ENCODE assay signal across 22 cellular contexts in the genomic region with DNA sequence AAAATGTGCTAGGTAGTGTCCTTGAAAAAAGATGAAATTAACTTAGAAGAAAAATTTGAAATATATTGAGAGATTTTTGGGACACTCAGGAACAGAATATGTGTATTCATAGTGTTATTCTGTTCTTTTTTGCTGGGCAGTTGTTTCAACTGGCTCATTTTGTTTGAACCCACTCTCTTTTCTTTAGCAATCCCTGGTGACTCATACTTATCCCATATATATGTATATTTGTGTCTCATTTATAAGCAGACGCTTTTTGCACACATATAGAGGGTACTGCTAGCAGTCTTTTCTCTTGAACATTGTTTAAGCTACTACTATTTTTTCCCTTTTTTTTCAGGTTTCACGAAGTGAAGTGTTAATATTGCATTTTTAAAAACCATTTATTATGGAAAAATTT. TPM values are rescaled to one million over a fixed set of nuclear protein-coding genes. Genes with fewer than 3 reads are reported as not detected.
DNase-seq lines count a peak whose midpoint lies in the region; ATAC-seq, FAIRE-seq and TF ChIP-seq lines count a peak whose summit lies in the region.
"Had no signal": no experiment of that assay in that cellular context is flagged by ENCODE, and none has a peak within 500 bp of the region (broad histone marks: within the 10 kb centered on the region; RNA-seq: fewer than 3 reads in every experiment).

No MANE protein-coding gene starts in this region.

- peaks cover 18% of the 10 kb centered on the region for H3K79me2 ChIP-seq in PC-3 (ENCODE audit: low read length)
- H3K79me2 ChIP-seq in endothelial cell of umbilical vein (ENCODE audit: control insufficient read depth, insufficient read depth, low read length) = peaks cover 58% of the 10 kb centered on the region
- H3K79me2 ChIP-seq: parathyroid adenoma had no signal

- H3K27ac ChIP-seq in BLaER1 (no peak overlapping the region), PC-3 (ENCODE audit: low read length) (no peak overlapping the region), endothelial cell of umbilical vein (ENCODE audit: insufficient read depth, low read depth, low read length) (no peak overlapping the region), ascending aorta (no peak overlapping the region)
- H3K27ac ChIP-seq: parathyroid adenoma, SJSA1 had no signal

- no peaks in the 10 kb centered on the region for H3K9me2 ChIP-seq in PC-3 (replicated peaks; ENCODE audit: low read length)

- ATAC-seq in PC-3 (no peak), GM21515 (IDR thresholded peaks at IDR 0.05; ENCODE audit: unreplicated experiment) (no peak)

- H3K4me1 ChIP-seq in BLaER1 (peaks cover 32% of the 10 kb centered on the region), PC-3 (ENCODE audit: insufficient read depth, low read length) (peaks cover 24% of the 10 kb centered on the region), endothelial cell of umbilical vein (ENCODE audit: control insufficient read depth, extremely low read depth, insufficient read depth, low read length) (peaks cover 24% of the 10 kb centered on the region), Caco-2 (peaks cover 4% of the 10 kb centered on the region; the same call in 1 of the 2 replicates), ascending aorta (peaks cover 0 to 6% of the 10 kb centered on the region in 2 donors)
- H3K4me1 ChIP-seq: parathyroid adenoma had no signal

- H3K4me3 Mint-ChIP-seq in Caco-2 (ENCODE audit: unreplicated experiment) = no peak overlapping the region

- no peak overlapping the region for H3K9ac ChIP-seq in BLaER1
- no peak overlapping the region for H3K9ac ChIP-seq in PC-3 (ENCODE audit: low read length)
- H3K9ac ChIP-seq in endothelial cell of umbilical vein (replicated peaks; ENCODE audit: extremely low read depth, insufficient read depth, low read length) = no peak overlapping the region
- H3K9ac ChIP-seq: parathyroid adenoma had no signal

- CTCF ChIA-PET in PC-3 (lab: Charles Lee) = no interaction called here
- CTCF ChIA-PET in endothelial cell of umbilical vein (lab: Charles Lee) = interaction anchor here (0.7 to 2.9 kb wide), 4 partner anchors 9 to 30 kb away, joined by 3 to 11 read pairs (median 4); no protein-coding TSS in a partner anchor
- CTCF ChIA-PET in Caco-2 (lab: Charles Lee) = interaction anchor here (0.5 kb wide), 1 partner anchor 90 kb away, joined by 3 read pairs; no protein-coding TSS in a partner anchor

- no peaks in the 10 kb centered on the region for H4K20me1 ChIP-seq in BLaER1
- no peaks in the 10 kb centered on the region for H4K20me1 ChIP-seq in PC-3 (ENCODE audit: low read length)
- H4K20me1 ChIP-seq in endothelial cell of umbilical vein (replicated peaks; ENCODE audit: control insufficient read depth, extremely low read depth, insufficient read depth, low read length) = no peaks in the 10 kb centered on the region

- POLR2A ChIA-PET in PC-3 (lab: Charles Lee; ENCODE audit: unreplicated experiment) = no interaction called here
- POLR2A ChIA-PET in endothelial cell of umbilical vein (lab: Charles Lee) = no interaction called here
- POLR2A ChIA-PET in Caco-2 (lab: Charles Lee) = no interaction called here

- no peaks in the 10 kb centered on the region for H3K36me3 Mint-ChIP-seq in Caco-2 (ENCODE audit: insufficient read depth, unreplicated experiment)

- H3K27me3 ChIP-seq in BLaER1 = no peaks in the 10 kb centered on the region
- no peaks in the 10 kb centered on the region for H3K27me3 ChIP-seq in PC-3 (ENCODE audit: low read length)
- no peaks in the 10 kb centered on the region for H3K27me3 ChIP-seq in endothelial cell of umbilical vein (ENCODE audit: control insufficient read depth in 2 of 2, insufficient read depth in 2 of 2, low read length in 2 of 2)
- H3K27me3 ChIP-seq in Caco-2 (replicated peaks; ENCODE audit: control insufficient read depth, insufficient read depth, low read length) = no peaks in the 10 kb centered on the region
- H3K27me3 ChIP-seq in ascending aorta = no peaks in the 10 kb centered on the region
- H3K27me3 ChIP-seq: MG63, SJSA1 had no signal

- H3K4me3 ChIP-seq in BLaER1 = no peak overlapping the region
- H3K4me3 ChIP-seq in PC-3 (ENCODE audit: low read length) = peak overlapping the region; percentile 93; the same call in 1 of the 2 replicates
- H3K4me3 ChIP-seq in endothelial cell of umbilical vein (replicated peaks in 1 of 3; ENCODE audit: insufficient read depth in 1 of 3, low read depth in 1 of 3, low read length in 3 of 3) = no peak overlapping the region
- no peak overlapping the region for H3K4me3 ChIP-seq in Caco-2 (ENCODE audit: low read depth, low read length)
- H3K4me3 ChIP-seq in ascending aorta = no peak overlapping the region
- H3K4me3 ChIP-seq: lung, SJSA1 had no signal

- H3K9me3 ChIP-seq in BLaER1 (no peaks in the 10 kb centered on the region), PC-3 (ENCODE audit: low read length) (no peaks in the 10 kb centered on the region), endothelial cell of umbilical vein (replicated peaks; ENCODE audit: control insufficient read depth, insufficient read depth, low read length) (no peaks in the 10 kb centered on the region), Caco-2 (no peaks in the 10 kb centered on the region), ascending aorta (no peaks in the 10 kb centered on the region)
- H3K9me3 ChIP-seq: MG63 had no signal

- H3K27me3 Mint-ChIP-seq in Caco-2 (ENCODE audit: insufficient read depth, unreplicated experiment) = no peaks in the 10 kb centered on the region

- H3K4me1 Mint-ChIP-seq in Caco-2 (ENCODE audit: low read depth, unreplicated experiment) = peaks cover 8% of the 10 kb centered on the region

- H3K27ac Mint-ChIP-seq in Caco-2 (ENCODE audit: unreplicated experiment) = no peak overlapping the region

- FAIRE-seq in endothelial cell of umbilical vein (lab: Jason Lieb, UNC) = no peak
- FAIRE-seq: GM12891, islet of Langerhans had no signal

- H3K4me2 ChIP-seq in BLaER1 (peak overlapping the region; percentile 78; the same call in 1 of the 2 replicates), PC-3 (ENCODE audit: low read length) (peak overlapping the region; percentile 84), endothelial cell of umbilical vein (ENCODE audit: insufficient read depth, low read length) (peak overlapping the region; percentile 98)

- H3K36me3 ChIP-seq in BLaER1 (no peaks in the 10 kb centered on the region), PC-3 (ENCODE audit: low read depth, low read length) (no peaks in the 10 kb centered on the region), endothelial cell of umbilical vein (ENCODE audit: control insufficient read depth in 2 of 2, extremely low read depth in 1 of 2, insufficient read depth in 2 of 2, low read length in 2 of 2) (peaks cover 2 to 13% of the 10 kb centered on the region in 2 experiments), Caco-2 (ENCODE audit: control insufficient read depth, insufficient read depth, low read length) (no peaks in the 10 kb centered on the region), ascending aorta (no peaks in the 10 kb centered on the region)
- H3K36me3 ChIP-seq: MG63 had no signal

- intact Hi-C loops in PC-3 (cut with micrococcal nuclease) (no loop called here), endothelial cell of umbilical vein (cut with micrococcal nuclease) (no loop called here), Caco-2 (cut with micrococcal nuclease; ENCODE audit: unreplicated experiment) (no loop called here), ascending aorta (cut with DNase I) (no loop called here)

- no peaks in the 10 kb centered on the region for H3K9me3 Mint-ChIP-seq in Caco-2 (ENCODE audit: unreplicated experiment)

- peak; percentile 41 for DNase-seq in HCEC 1CT
- DNase-seq in PC-3 = peak; percentile 23
- no peak for DNase-seq in endothelial cell of umbilical vein (ENCODE audit: low read depth, low spot score)
- no peak for DNase-seq in Caco-2
- DNase-seq in ascending aorta (ENCODE audit: low spot score in 2 of 2) = no peak
- DNase-seq: activated CD4-positive, alpha-beta T cell treated with anti-CD3 and anti-CD28 coated beads for 1 hour; central memory CD4-positive, alpha-beta T cell; effector CD4-positive, alpha-beta T cell; GDM1; head of caudate nucleus; MG63; NCI-H2081; NCI-H510A treated with DMSO at 0.1 percent for 48 hours; stimulated activated CD4-positive, alpha-beta T cell treated with anti-CD3 and anti-CD28 coated beads, Interleukin-2, amount 100 ng/mL, for 48 hours; T-helper 9 cell had no signal

- BruUV-seq in PC-3 (replicated peaks; lab: Mats Ljungman, UMichigan) = no TSS peak
- BruUV-seq in endothelial cell of umbilical vein (replicated peaks; lab: Mats Ljungman, UMichigan) = no TSS peak
- BruUV-seq in Caco-2 (replicated peaks; lab: Mats Ljungman, UMichigan) = no TSS peak

- TF ChIP-seq CTCF in PC-3 (conservative IDR thresholded peaks at IDR 0.05; ENCODE audit: low read depth, low read length) (no peak), endothelial cell of umbilical vein (IDR thresholded peaks at IDR 0.05; ENCODE audit: extremely low read depth in 1 of 2, insufficient read depth in 1 of 2, low read depth in 1 of 2, low read length in 2 of 2) (no peak), Caco-2 (IDR thresholded peaks at IDR 0.05; ENCODE audit: insufficient read depth in 1 of 2, low read depth in 1 of 2, low read length in 1 of 2, severe bottlenecking in 1 of 2, unreplicated experiment in 1 of 2) (no peak), ascending aorta (IDR thresholded peaks at IDR 0.05) (no peak)

- no peaks in the 10 kb centered on the region for H3F3A ChIP-seq in PC-3 (ENCODE audit: low read length, unreplicated experiment)

- dilution Hi-C loops in endothelial cell of umbilical vein (cut with MboI; ENCODE audit: extremely low pct_ligation_motif_present, low sequenced_read_pairs) = no loop called here

- H3K9me1 ChIP-seq in endothelial cell of umbilical vein (replicated peaks; ENCODE audit: control insufficient read depth, extremely low read depth, insufficient read depth, low read length) = peaks cover 2% of the 10 kb centered on the region

- H2AFZ ChIP-seq in PC-3 (ENCODE audit: low read length) = no peak overlapping the region
- no peak overlapping the region for H2AFZ ChIP-seq in endothelial cell of umbilical vein (ENCODE audit: low read depth, low read length)

- TF ChIP-seq POLR2A in endothelial cell of umbilical vein (IDR thresholded peaks at IDR 0.05; ENCODE audit: low read depth, low read length) = no peak

TF ChIP-seq in endothelial cell of umbilical vein, 7 proteins besides CTCF, POLR2A, EP300 and RAD21 (continues in another document):
- TF ChIP-seq FOS (IDR thresholded peaks at IDR 0.05; ENCODE audit: borderline replicate concordance, insufficient read depth, low read length) = peak; percentile 65
- no peak for TF ChIP-seq MYC (IDR thresholded peaks at IDR 0.05; ENCODE audit: low read depth, low read length)

RNA-seq across cellular contexts. Expression of a gene that starts 1.9 kb away (rescaled TPM):
- total RNA-seq in PC-3 (2014; rRNA removed) (5.5 and 5.7 TPM in 2 replicates), endothelial cell of umbilical vein (103 and 108 TPM in 2 replicates), Caco-2 (2022) (12.5 and 13.4 TPM in 2 replicates), ascending aorta (12.2 TPM)
- polyA plus RNA-seq in endothelial cell of umbilical vein = 72.6 and 105 TPM in 2 replicates
- 44.2 and 90.5 TPM in 2 replicates for polyA plus RNA-seq in endothelial cell of umbilical vein (2011; cell fraction: cytosol; rRNA removed)
- 54.0 and 83.4 TPM in 2 replicates for polyA plus RNA-seq in endothelial cell of umbilical vein (2011; cell fraction: nucleus; rRNA removed)
- 82.2 and 93.3 TPM in 2 replicates for polyA plus RNA-seq in endothelial cell of umbilical vein (2012)
- polyA minus RNA-seq in endothelial cell of umbilical vein = 392 and 452 TPM in 2 replicates
- 13.0 TPM for polyA minus RNA-seq in endothelial cell of umbilical vein (2011; cell fraction: cytosol; rRNA and poly(A)+ RNA removed)
- polyA minus RNA-seq in endothelial cell of umbilical vein (2011; cell fraction: nucleus; rRNA and poly(A)+ RNA removed) = 243 and 358 TPM in 2 replicates

Comparison
In these comparisons a context has a peak if more than half of its experiments do, and no peak if none do; other contexts are left out.
1. DNase-seq: peak in HCEC 1CT (single experiment) and PC-3 (single experiment); none in endothelial cell of umbilical vein (single experiment), Caco-2 (0 of 2) and ascending aorta (0 of 2).
2. Peak in every context shown above with its lines, with median percentiles within 50 percentile points of each other: H3K4me2 ChIP-seq.